In genomic region chr11:20647976-20648565, GRCh38 we compare ENCODE assay signal across 9 cellular contexts. TPM values are rescaled to one million over a fixed set of nuclear protein-coding genes. Genes with fewer than 3 reads are reported as not detected.
DNase-seq lines count a peak whose midpoint lies in the region; ATAC-seq and FAIRE-seq lines count a peak whose summit lies in the region.
"Had no signal": no experiment of that assay in that cellular context is flagged by ENCODE, and none has a peak within 500 bp of the region (broad histone marks: within the 10 kb centered on the region; RNA-seq: fewer than 3 reads in every experiment).

No MANE protein-coding gene starts in this region.

- peak in 3 of 5 donors; percentile 3 to 25 (median 8) for DNase-seq in CD8-positive, alpha-beta memory T cell
- DNase-seq in NCI-H524 (lab: John Stamatoyannopoulos, UW) = peak; percentile 44 to 76
- DNase-seq in activated gamma-delta T cell treated with anti-CD3 and anti-CD28 coated beads, Interleukin-2, amount 50 U/mL, for 16 hours (ENCODE audit: low read depth) = peak; percentile 11
- no peak for DNase-seq in left ventricle myocardium superior
- DNase-seq in small intestine = peak; percentile 59
- DNase-seq in activated T-helper 2 cell treated with anti-CD3 and anti-CD28 coated beads, Interferon-gamma antibody, Interleukin-2, Interleukin-4, amounts not matched to agents 10 μg/mL and 5 μg/mL and 100 μg/mL, durations not matched to agents 14 hours and 24 hours and 36 hours (ENCODE audit: low spot score) = no peak

- H3K4me1 Mint-ChIP-seq in CD8-positive, alpha-beta memory T cell = no peaks in the 10 kb centered on the region
- no peaks in the 10 kb centered on the region for H3K4me1 Mint-ChIP-seq in activated T-helper 2 cell treated with anti-CD3 and anti-CD28 coated beads, Interferon-gamma antibody, Interleukin-2, Interleukin-4, amounts not matched to agents 10 μg/mL and 5 μg/mL and 100 μg/mL, durations not matched to agents 14 hours and 24 hours and 36 hours (ENCODE audit: low read depth)

- no peak for FAIRE-seq in small intestine (lab: Jason Lieb, UNC)

- H3K36me3 Mint-ChIP-seq in CD8-positive, alpha-beta memory T cell = no peaks in the 10 kb centered on the region
- H3K36me3 Mint-ChIP-seq in activated T-helper 2 cell treated with anti-CD3 and anti-CD28 coated beads, Interferon-gamma antibody, Interleukin-2, Interleukin-4, amounts not matched to agents 10 μg/mL and 5 μg/mL and 100 μg/mL, durations not matched to agents 14 hours and 24 hours and 36 hours (ENCODE audit: low read depth) = no peaks in the 10 kb centered on the region

- intact Hi-C loops in left ventricle myocardium superior (cut with micrococcal nuclease) = loop anchor here (10.0 kb wide), 1 partner anchor 1657 kb away; no protein-coding TSS in a partner anchor
- intact Hi-C loops in activated T-helper 2 cell treated with anti-CD3 and anti-CD28 coated beads, Interferon-gamma antibody, Interleukin-2, Interleukin-4, amounts not matched to agents 10 μg/mL and 5 μg/mL and 100 μg/mL, durations not matched to agents 14 hours and 24 hours and 36 hours (cut with micrococcal nuclease) = loop anchor here (5.0 kb wide), 1 partner anchor 1654 kb away; no protein-coding TSS in a partner anchor

- CTCF ChIA-PET in CD8-positive, alpha-beta memory T cell (lab: Charles Lee) = interaction anchor here (0.8 to 1.2 kb wide), 2 partner anchors 9 to 30 kb away, joined by 3 to 4 read pairs; no protein-coding TSS in a partner anchor

- no peaks in the 10 kb centered on the region for H3K4me1 ChIP-seq in CD8-positive, alpha-beta memory T cell (ENCODE audit: insufficient read depth, low read length)
- no peaks in the 10 kb centered on the region for H3K4me1 ChIP-seq in small intestine (ENCODE audit: control insufficient read depth in 2 of 2, insufficient read depth in 1 of 2, low read depth in 1 of 2, low read length in 1 of 2)

- H3K27ac ChIP-seq in CD8-positive, alpha-beta memory T cell (ENCODE audit: low read depth, low read length) = no peak overlapping the region
- no peak overlapping the region for H3K27ac ChIP-seq in small intestine (ENCODE audit: low read depth in 1 of 2, low read length in 1 of 2)

- peak; percentile 90 for ATAC-seq in GM18508 (IDR thresholded peaks at IDR 0.05; ENCODE audit: insufficient read depth, unreplicated experiment)
- peak; percentile 78 for ATAC-seq in HG03175 (IDR thresholded peaks at IDR 0.05; ENCODE audit: unreplicated experiment)
- ATAC-seq in left ventricle myocardium superior = peak; percentile 45

- no peaks in the 10 kb centered on the region for H3K36me3 ChIP-seq in CD8-positive, alpha-beta memory T cell (ENCODE audit: insufficient read depth, low read length)
- no peaks in the 10 kb centered on the region for H3K36me3 ChIP-seq in small intestine (ENCODE audit: control insufficient read depth in 2 of 2, insufficient read depth in 2 of 2, low read length in 2 of 2)

- POLR2A ChIA-PET in CD8-positive, alpha-beta memory T cell (lab: Charles Lee) = no interaction called here

- H3K4me3 ChIP-seq in CD8-positive, alpha-beta memory T cell (ENCODE audit: low read length) = no peak overlapping the region
- no peak overlapping the region for H3K4me3 ChIP-seq in small intestine (ENCODE audit: low read depth in 1 of 2, low read length in 2 of 2)

- H3K9me3 Mint-ChIP-seq in CD8-positive, alpha-beta memory T cell = no peaks in the 10 kb centered on the region
- H3K9me3 Mint-ChIP-seq in activated T-helper 2 cell treated with anti-CD3 and anti-CD28 coated beads, Interferon-gamma antibody, Interleukin-2, Interleukin-4, amounts not matched to agents 10 μg/mL and 5 μg/mL and 100 μg/mL, durations not matched to agents 14 hours and 24 hours and 36 hours = no peaks in the 10 kb centered on the region

- 36 to 43% (median 39%) methylated on average over 4 of the region's 4 CpGs for WGBS in small intestine, 3 donors

- no peak overlapping the region for H3K27ac Mint-ChIP-seq in CD8-positive, alpha-beta memory T cell
- H3K27ac Mint-ChIP-seq in activated T-helper 2 cell treated with anti-CD3 and anti-CD28 coated beads, Interferon-gamma antibody, Interleukin-2, Interleukin-4, amounts not matched to agents 10 μg/mL and 5 μg/mL and 100 μg/mL, durations not matched to agents 14 hours and 24 hours and 36 hours = no peak overlapping the region

- no peaks in the 10 kb centered on the region for H3K27me3 ChIP-seq in CD8-positive, alpha-beta memory T cell (ENCODE audit: insufficient read depth, low read length, poor library complexity, severe bottlenecking)
- no peaks in the 10 kb centered on the region for H3K27me3 ChIP-seq in small intestine (ENCODE audit: control insufficient read depth in 2 of 2, insufficient read depth in 2 of 2, low read length in 2 of 2)

- H3K4me3 Mint-ChIP-seq in CD8-positive, alpha-beta memory T cell = no peak overlapping the region
- no peak overlapping the region for H3K4me3 Mint-ChIP-seq in activated T-helper 2 cell treated with anti-CD3 and anti-CD28 coated beads, Interferon-gamma antibody, Interleukin-2, Interleukin-4, amounts not matched to agents 10 μg/mL and 5 μg/mL and 100 μg/mL, durations not matched to agents 14 hours and 24 hours and 36 hours (ENCODE audit: low read depth)

- H3K9me3 ChIP-seq in CD8-positive, alpha-beta memory T cell (ENCODE audit: low read length) = no peaks in the 10 kb centered on the region
- H3K9me3 ChIP-seq in small intestine (ENCODE audit: control insufficient read depth, low read depth) = no peaks in the 10 kb centered on the region

- peaks cover 6 to 16% of the 10 kb centered on the region in 2 donors for H3K27me3 Mint-ChIP-seq in CD8-positive, alpha-beta memory T cell
- H3K27me3 Mint-ChIP-seq in activated T-helper 2 cell treated with anti-CD3 and anti-CD28 coated beads, Interferon-gamma antibody, Interleukin-2, Interleukin-4, amounts not matched to agents 10 μg/mL and 5 μg/mL and 100 μg/mL, durations not matched to agents 14 hours and 24 hours and 36 hours (ENCODE audit: low read depth) = no peaks in the 10 kb centered on the region

RNA-seq across cellular contexts. Expression of gene NELL1, which starts 21.3 kb away (rescaled TPM):
- total RNA-seq in CD8-positive, alpha-beta memory T cell = not detected
- polyA plus RNA-seq in CD8-positive, alpha-beta memory T cell = not detected
- not detected for total RNA-seq in left ventricle myocardium superior
- under 1 TPM in 1 of 3 donors, not detected in 2; 0.18 TPM for polyA plus RNA-seq in small intestine
- total RNA-seq in activated T-helper 2 cell treated with anti-CD3 and anti-CD28 coated beads, Interferon-gamma antibody, Interleukin-2, Interleukin-4, amounts not matched to agents 10 μg/mL and 5 μg/mL and 100 μg/mL, durations not matched to agents 14 hours and 24 hours and 36 hours = 0.07 TPM in 1 of 2 replicates, not detected in the other
- total RNA-seq: T-helper 2 cell treated with Interferon-gamma antibody and Interleukin-4, amounts not matched to agents 100 ng/mL and 5 ng/mL, for 36 hours had no signal

RNA-seq across cellular contexts. Expression of gene SLC6A5, which starts 48.7 kb away (rescaled TPM):
- not detected for total RNA-seq in CD8-positive, alpha-beta memory T cell
- polyA plus RNA-seq in CD8-positive, alpha-beta memory T cell = not detected
- total RNA-seq in left ventricle myocardium superior = not detected
- under 1 TPM in 1 of 3 donors, not detected in 2; 0.03 TPM for polyA plus RNA-seq in small intestine
- total RNA-seq in activated T-helper 2 cell treated with anti-CD3 and anti-CD28 coated beads, Interferon-gamma antibody, Interleukin-2, Interleukin-4, amounts not matched to agents 10 μg/mL and 5 μg/mL and 100 μg/mL, durations not matched to agents 14 hours and 24 hours and 36 hours = not detected in 2 replicates
- total RNA-seq: T-helper 2 cell treated with Interferon-gamma antibody and Interleukin-4, amounts not matched to agents 100 ng/mL and 5 ng/mL, for 36 hours had no signal

Comparison
In these comparisons a context has a peak if more than half of its experiments do, and no peak if none do; other contexts are left out.
1. DNase-seq: peak in CD8-positive, alpha-beta memory T cell (3 of 5), NCI-H524 (2 of 2), activated gamma-delta T cell treated with anti-CD3 and anti-CD28 coated beads, Interleukin-2, amount 50 U/mL, for 16 hours (single experiment) and small intestine (single experiment); none in left ventricle myocardium superior (single experiment) and activated T-helper 2 cell treated with anti-CD3 and anti-CD28 coated beads, Interferon-gamma antibody, Interleukin-2, Interleukin-4, amounts not matched to agents 10 μg/mL and 5 μg/mL and 100 μg/mL, durations not matched to agents 14 hours and 24 hours and 36 hours (single experiment).
2. Peak in every context shown above with its lines, with median percentiles within 50 percentile points of each other: ATAC-seq.